Comparison of ENCODE assay signal across 2 cellular contexts in the genomic region with DNA sequence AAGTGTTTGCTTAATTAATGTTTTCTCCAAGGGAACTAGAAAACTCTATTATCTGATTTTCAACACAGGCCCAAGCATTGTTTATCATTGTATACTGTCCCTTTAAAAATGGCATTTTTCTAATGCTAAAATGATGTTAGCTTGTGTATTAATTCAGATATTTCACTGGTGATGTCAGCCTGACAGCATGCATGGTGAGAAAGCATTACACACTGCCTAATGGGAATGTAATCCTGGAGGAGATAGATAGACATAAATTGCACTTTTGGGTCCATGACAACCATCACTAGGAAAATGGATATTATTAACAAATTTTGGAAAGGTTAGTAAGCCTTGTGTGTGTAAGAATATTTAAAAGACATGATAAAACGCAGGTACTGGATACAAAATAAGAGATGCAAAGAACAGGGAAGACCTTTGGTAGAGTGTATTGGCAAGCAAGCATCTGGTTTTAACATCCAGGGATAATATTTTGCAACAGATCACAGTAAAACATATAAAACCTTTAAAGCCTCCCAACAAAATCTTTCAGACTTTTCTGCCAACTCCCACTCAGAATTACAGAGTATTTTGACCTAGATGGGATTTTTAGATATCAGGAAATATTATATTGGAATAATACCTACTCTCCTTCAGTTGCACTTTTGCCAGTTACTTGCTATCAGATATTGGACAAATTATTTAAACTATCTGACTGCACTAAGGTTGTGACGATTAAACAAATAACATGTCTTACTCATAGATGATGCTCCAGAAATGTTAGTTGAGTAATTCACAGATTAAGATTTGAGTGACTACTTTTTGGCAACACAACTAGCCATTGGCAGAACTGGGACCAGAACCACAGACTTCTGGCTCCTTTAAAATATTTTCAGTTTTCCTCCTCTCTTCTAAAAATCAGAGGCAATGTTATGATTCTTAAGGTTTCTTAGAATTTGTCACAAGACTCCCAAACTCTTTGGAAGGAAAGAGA.
TF ChIP-seq lines count a peak whose summit lies in the region.

No MANE protein-coding gene starts in this region.

TF ChIP-seq in SK-N-SH, 30 proteins besides CTCF, POLR2A, EP300 and RAD21 (continued from another document):
- TF ChIP-seq TCF12 (IDR thresholded peaks at IDR 0.05) (peak; percentile 57), NFIC (IDR thresholded peaks at IDR 0.05; ENCODE audit: borderline replicate concordance) (peak; percentile 47)
- TF ChIP-seq, protein P1, sequence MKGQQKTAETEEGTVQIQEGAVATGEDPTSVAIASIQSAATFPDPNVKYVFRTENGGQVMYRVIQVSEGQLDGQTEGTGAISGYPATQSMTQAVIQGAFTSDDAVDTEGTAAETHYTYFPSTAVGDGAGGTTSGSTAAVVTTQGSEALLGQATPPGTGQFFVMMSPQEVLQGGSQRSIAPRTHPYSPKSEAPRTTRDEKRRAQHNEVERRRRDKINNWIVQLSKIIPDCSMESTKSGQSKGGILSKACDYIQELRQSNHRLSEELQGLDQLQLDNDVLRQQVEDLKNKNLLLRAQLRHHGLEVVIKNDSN (IDR thresholded peaks at IDR 0.05; ENCODE audit: borderline replicate concordance, low read depth) = no peak

TF ChIP-seq in GM23338, 12 proteins besides CTCF, POLR2A, EP300 and RAD21:
- TF ChIP-seq REST (IDR thresholded peaks at IDR 0.05; ENCODE audit: unreplicated experiment) (no peak), EZH2 (IDR thresholded peaks at IDR 0.05; ENCODE audit: low read depth, unreplicated experiment) (no peak), ZNF331 (CRISPR knock-in tag; IDR thresholded peaks at IDR 0.05; ENCODE audit: low read depth) (no peak), ZNF462 (CRISPR knock-in tag; IDR thresholded peaks at IDR 0.05) (no peak), STAT1 (IDR thresholded peaks at IDR 0.05; ENCODE audit: unreplicated experiment) (no peak), NANOG (IDR thresholded peaks at IDR 0.05; ENCODE audit: borderline replicate concordance) (no peak), EZH2phosphoT487 (IDR thresholded peaks at IDR 0.05; ENCODE audit: unreplicated experiment) (no peak), CREB1 (CRISPR knock-in tag; IDR thresholded peaks at IDR 0.05; ENCODE audit: low read depth) (no peak), ZNF114 (CRISPR knock-in tag; IDR thresholded peaks at IDR 0.05) (no peak), JUNB (IDR thresholded peaks at IDR 0.05; ENCODE audit: unreplicated experiment) (no peak), POLR2AphosphoS5 (IDR thresholded peaks at IDR 0.05; ENCODE audit: low read depth) (no peak)
- TF ChIP-seq, protein P2, sequence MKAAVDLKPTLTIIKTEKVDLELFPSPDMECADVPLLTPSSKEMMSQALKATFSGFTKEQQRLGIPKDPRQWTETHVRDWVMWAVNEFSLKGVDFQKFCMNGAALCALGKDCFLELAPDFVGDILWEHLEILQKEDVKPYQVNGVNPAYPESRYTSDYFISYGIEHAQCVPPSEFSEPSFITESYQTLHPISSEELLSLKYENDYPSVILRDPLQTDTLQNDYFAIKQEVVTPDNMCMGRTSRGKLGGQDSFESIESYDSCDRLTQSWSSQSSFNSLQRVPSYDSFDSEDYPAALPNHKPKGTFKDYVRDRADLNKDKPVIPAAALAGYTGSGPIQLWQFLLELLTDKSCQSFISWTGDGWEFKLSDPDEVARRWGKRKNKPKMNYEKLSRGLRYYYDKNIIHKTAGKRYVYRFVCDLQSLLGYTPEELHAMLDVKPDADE (IDR thresholded peaks at IDR 0.05) = no peak
